Comparison of ENCODE assay signal across 21 cellular contexts in the genomic region with DNA sequence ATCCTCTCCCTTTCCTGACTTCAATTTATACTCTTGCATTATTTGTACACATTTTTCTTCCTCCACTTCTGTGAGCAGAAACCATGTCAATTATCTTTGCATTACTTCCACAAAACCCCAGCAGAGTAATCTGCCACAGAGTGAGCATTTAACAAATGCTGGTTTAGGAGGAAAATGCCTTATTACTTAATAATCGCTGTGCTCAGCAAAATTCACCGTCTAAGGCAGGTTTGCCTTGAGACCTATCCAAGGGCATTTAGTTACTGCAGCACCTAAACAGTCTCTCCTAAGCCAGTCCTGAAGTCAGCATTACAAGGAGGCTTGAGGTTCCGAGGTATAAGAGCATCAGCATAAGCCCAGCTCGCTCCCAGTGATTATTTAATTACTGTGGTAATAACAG.
"Had no signal": no experiment of that assay in that cellular context is flagged by ENCODE, and none has a peak within 500 bp of the region (broad histone marks: within the 10 kb centered on the region; RNA-seq: fewer than 3 reads in every experiment).

No MANE protein-coding gene starts in this region.

- FAIRE-seq: colon, keratinocyte, urothelium cell line had no signal

- H3K4me1 ChIP-seq: psoas muscle had no signal

- H3K9me3 ChIP-seq: left ventricle myocardium inferior, lower lobe of right lung, psoas muscle, sigmoid colon, thyroid gland had no signal

- H3K27ac ChIP-seq: foreskin keratinocyte, left ventricle myocardium inferior, lower lobe of right lung, parathyroid adenoma, psoas muscle, sigmoid colon, skin epidermis, thyroid gland had no signal

- H2AFZ ChIP-seq: parathyroid adenoma had no signal

- ATAC-seq: foreskin keratinocyte; left cardiac atrium; lower lobe of right lung; natural killer cell treated with Interleukin-12 subunit alpha and Interleukin-12 subunit beta and Interleukin-15 and Interleukin-18, amount 100 ng/mL, for 72 hours; psoas muscle; stimulated activated naive B cell treated with anti-CD40 and anti-IgM and Interleukin-4, amounts not matched to agents 10 μg/mL and 1 μg/mL and 100 μg/mL, for 72 hours; stimulated activated naive CD8-positive, alpha-beta T cell treated with anti-CD3 and anti-CD28 coated beads, Interleukin-15, amount 100 ng/mL, for 72 hours had no signal

- DNase-seq: erythroblast; foreskin keratinocyte; immature natural killer cell; left cardiac atrium; left ventricle myocardium inferior; lower lobe of right lung; mesenchymal stem cell; midbrain; psoas muscle; sigmoid colon; stimulated activated CD4-positive, alpha-beta T cell treated with anti-CD3 and anti-CD28 coated beads, Interleukin-2, amount 100 ng/mL, for 24 hours; stimulated activated CD4-positive, alpha-beta T cell treated with anti-CD3 and anti-CD28 coated beads, Interleukin-4, amount 100 ng/mL, for 4 hours; stimulated activated naive B cell treated with anti-CD40 and anti-IgM and Interleukin-4, amounts not matched to agents 10 μg/mL and 1 μg/mL and 100 μg/mL, for 72 hours; stimulated activated naive CD8-positive, alpha-beta T cell treated with anti-CD3 and anti-CD28 coated beads, Interleukin-15, amount 100 ng/mL, for 72 hours; thyroid gland had no signal

- H3K4me3 ChIP-seq: left ventricle myocardium inferior, lower lobe of right lung, psoas muscle, sigmoid colon, skin epidermis, thyroid gland had no signal

- H3K9ac ChIP-seq: parathyroid adenoma had no signal

- H3K27me3 ChIP-seq: foreskin keratinocyte, sigmoid colon, thyroid gland had no signal

- H3K36me3 ChIP-seq: left ventricle myocardium inferior, lower lobe of right lung, sigmoid colon, thyroid gland had no signal
